Comparison of ENCODE assay signal across 14 cellular contexts in genomic region chr1:41503507-41504125, GRCh38. TPM values are rescaled to one million over a fixed set of nuclear protein-coding genes. Genes with fewer than 3 reads are reported as not detected.
A peak's percentile ranks its signal among the peaks of the same experiment; 100 is the strongest.
DNase-seq lines count a peak whose midpoint lies in the region; ATAC-seq and TF ChIP-seq lines count a peak whose summit lies in the region.
"Had no signal": no experiment of that assay in that cellular context is flagged by ENCODE, and none has a peak within 500 bp of the region (broad histone marks: within the 10 kb centered on the region; RNA-seq: fewer than 3 reads in every experiment).

No MANE protein-coding gene starts in this region.

- in situ Hi-C loops in astrocyte of the cerebellum (cut with HindIII; ENCODE audit: low sequenced_read_pairs): no loop called here

- POLR2A ChIA-PET in Caco-2 (lab: Charles Lee): no interaction called here

- H3K4me1 Mint-ChIP-seq in Caco-2 (ENCODE audit: low read depth, unreplicated experiment): peaks cover 18% of the 10 kb centered on the region
- H3K4me1 Mint-ChIP-seq in mesothelial cell of epicardium: peaks cover 27% of the 10 kb centered on the region

- H3K27ac Mint-ChIP-seq in Caco-2 (ENCODE audit: unreplicated experiment) (peak overlapping the region; percentile 56), mesothelial cell of epicardium (peak overlapping the region; percentile 49)

- intact Hi-C loops in Caco-2 (cut with micrococcal nuclease; ENCODE audit: unreplicated experiment): no loop called here

- TF ChIP-seq CTCF in Caco-2 (IDR thresholded peaks at IDR 0.05; ENCODE audit: insufficient read depth in 1 of 2, low read depth in 1 of 2, low read length in 1 of 2, severe bottlenecking in 1 of 2, unreplicated experiment in 1 of 2) (no peak), astrocyte of the cerebellum (IDR thresholded peaks at IDR 0.05; ENCODE audit: low read depth, low read length, missing control alignments) (peak; percentile 16), mesothelial cell of epicardium (IDR thresholded peaks at IDR 0.05; ENCODE audit: unreplicated experiment) (no peak)

- no peak overlapping the region for H3K4me3 Mint-ChIP-seq in Caco-2 (ENCODE audit: unreplicated experiment)
- H3K4me3 Mint-ChIP-seq in mesothelial cell of epicardium: no peak overlapping the region

- H3K36me3 Mint-ChIP-seq in Caco-2 (ENCODE audit: insufficient read depth, unreplicated experiment): no peaks in the 10 kb centered on the region
- H3K36me3 Mint-ChIP-seq in mesothelial cell of epicardium: no peaks in the 10 kb centered on the region

- H3K36me3 ChIP-seq in Caco-2 (ENCODE audit: control insufficient read depth, insufficient read depth, low read length): no peaks in the 10 kb centered on the region
- H3K36me3 ChIP-seq: pancreas had no signal

- no TSS peak for BruUV-seq in Caco-2 (replicated peaks; lab: Mats Ljungman, UMichigan)

- ATAC-seq in GM19035 (IDR thresholded peaks at IDR 0.05; ENCODE audit: unreplicated experiment): no peak
- no peak for ATAC-seq in HG03565 (IDR thresholded peaks at IDR 0.05; ENCODE audit: unreplicated experiment)
- ATAC-seq: pancreas had no signal

- H3K9me3 Mint-ChIP-seq in Caco-2 (ENCODE audit: unreplicated experiment) (no peaks in the 10 kb centered on the region), mesothelial cell of epicardium (no peaks in the 10 kb centered on the region)

- H3K4me3 ChIP-seq in Caco-2 (ENCODE audit: low read depth, low read length) (no peak overlapping the region), astrocyte of the cerebellum (ENCODE audit: low read depth, low read length) (no peak overlapping the region)
- H3K4me3 ChIP-seq: coronary artery, lung, pancreas had no signal

- CTCF ChIA-PET in Caco-2 (lab: Charles Lee): no interaction called here

- DNase-seq in Caco-2 (no peak), HT-29 (ENCODE audit: low spot score) (peak; percentile 18), astrocyte of the cerebellum (ENCODE audit: low read depth) (peak; percentile 12), mesothelial cell of epicardium (ENCODE audit: low spot score in 2 of 2, unreplicated experiment in 2 of 2) (no peak), NOMO-1 (lab: John Stamatoyannopoulos, UW; ENCODE audit: unreplicated experiment in 2 of 2) (no peak)
- no peak for DNase-seq in stimulated activated CD4-positive, alpha-beta T cell treated with anti-CD3 and anti-CD28 coated beads, Interleukin-1b, Interleukin-23, amount 100 ng/mL, for 48 hours
- DNase-seq: hippocampal formation; stimulated activated CD4-positive, alpha-beta T cell treated with anti-CD3 and anti-CD28 coated beads, Interleukin-4, amount 100 ng/mL, for 24 hours; SW 1271 had no signal

- H3K9me3 ChIP-seq in Caco-2: no peaks in the 10 kb centered on the region
- H3K9me3 ChIP-seq: pancreas had no signal

- no peaks in the 10 kb centered on the region for H3K27me3 Mint-ChIP-seq in Caco-2 (ENCODE audit: insufficient read depth, unreplicated experiment)
- H3K27me3 Mint-ChIP-seq in mesothelial cell of epicardium (ENCODE audit: low read depth): peaks cover 2% of the 10 kb centered on the region

- H3K4me1 ChIP-seq in Caco-2: peaks cover 23% of the 10 kb centered on the region

- no peaks in the 10 kb centered on the region for H3K27me3 ChIP-seq in Caco-2 (replicated peaks; ENCODE audit: control insufficient read depth, insufficient read depth, low read length)
- H3K27me3 ChIP-seq: pancreas had no signal

RNA-seq across cellular contexts. Expression of gene EDN2, which starts 19.1 kb away (rescaled TPM):
- total RNA-seq in Caco-2 (2022) (not detected in 2 replicates), mesothelial cell of epicardium (2.7 to 4.1 TPM (median 3.5 TPM) in 3 replicates)
- 0.37 and 0.46 TPM in 2 replicates for total RNA-seq in HT-29 (2014; rRNA removed; shearing (Covaris generic))

Comparison
In these comparisons a context has a peak if more than half of its experiments do, and no peak if none do; other contexts are left out.
1. DNase-seq: peak in HT-29 (single experiment) and astrocyte of the cerebellum (single experiment); none in Caco-2 (0 of 2), mesothelial cell of epicardium (0 of 2), NOMO-1 (0 of 2) and stimulated activated CD4-positive, alpha-beta T cell treated with anti-CD3 and anti-CD28 coated beads, Interleukin-1b, Interleukin-23, amount 100 ng/mL, for 48 hours (single experiment).